In the genomic region with DNA sequence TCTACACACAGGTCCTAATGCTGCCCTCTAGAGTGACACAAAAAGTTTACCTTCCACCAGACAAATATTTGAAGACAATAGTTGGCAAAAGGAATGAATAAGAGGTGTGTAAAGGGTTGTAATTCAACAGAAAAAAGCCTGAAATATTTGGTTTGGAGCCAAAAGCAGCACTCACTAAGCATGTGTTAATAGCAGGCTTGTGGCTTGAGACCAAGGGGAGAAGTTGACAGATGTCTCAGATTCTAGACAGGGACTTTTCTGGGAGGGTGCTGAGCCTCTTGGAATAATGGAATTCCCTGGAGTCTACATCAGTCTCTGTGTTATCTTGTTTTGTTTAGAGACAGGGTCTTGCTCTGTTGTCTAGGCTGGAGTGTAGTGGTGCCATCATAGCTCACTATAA, we compare ENCODE assay signal across 18 cellular contexts.
A peak's percentile ranks its signal among the peaks of the same experiment; 100 is the strongest.
DNase-seq lines count a peak whose midpoint lies in the region; ATAC-seq lines count a peak whose summit lies in the region.
"Had no signal": no experiment of that assay in that cellular context is flagged by ENCODE, and none has a peak within 500 bp of the region (broad histone marks: within the 10 kb centered on the region; RNA-seq: fewer than 3 reads in every experiment).

No MANE protein-coding gene starts in this region.

- DNase-seq in NCI-H524 (lab: John Stamatoyannopoulos, UW) (peak; percentile 32 to 49), NCI-H524 treated with DMSO at 0.1 percent for 48 hours (lab: John Stamatoyannopoulos, UW) (no peak), NCI-H2171 treated with DMSO at 0.1 percent for 48 hours (lab: John Stamatoyannopoulos, UW) (peak; percentile 85), RKO (ENCODE audit: low spot score) (peak; percentile 8), dedifferentiated amniotic fluid mesenchymal stem cell (ENCODE audit: extremely low spot score) (peak; percentile 5), MG63 (no peak)
- DNase-seq in activated CD4-positive, alpha-beta memory T cell treated with anti-CD3 and anti-CD28 coated beads, Interleukin-2, amount 10 ng/mL, durations not matched to agents 7 days and 5 days = no peak
- DNase-seq: 8988T; CD4-positive, alpha-beta memory T cell; DMS153; DMS79; GDM1; H9 had no signal

- no peaks in the 10 kb centered on the region for H3K27me3 Mint-ChIP-seq in activated CD4-positive, alpha-beta memory T cell treated with anti-CD3 and anti-CD28 coated beads, Interleukin-2, amount 10 ng/mL, durations not matched to agents 7 days and 5 days
- H3K27me3 Mint-ChIP-seq: CD4-positive, alpha-beta memory T cell; IgD-negative memory B cell had no signal

- H3K4me3 Mint-ChIP-seq in activated CD4-positive, alpha-beta memory T cell treated with anti-CD3 and anti-CD28 coated beads, Interleukin-2, amount 10 ng/mL, durations not matched to agents 7 days and 5 days = no peak overlapping the region
- H3K4me3 Mint-ChIP-seq: CD14-positive monocyte; CD4-positive, alpha-beta memory T cell; H9; IgD-negative memory B cell had no signal

- no peaks in the 10 kb centered on the region for H3K27me3 ChIP-seq in MG63
- H3K27me3 ChIP-seq: BLaER1 had no signal

- no peak overlapping the region for H3K27ac Mint-ChIP-seq in activated CD4-positive, alpha-beta memory T cell treated with anti-CD3 and anti-CD28 coated beads, Interleukin-2, amount 10 ng/mL, durations not matched to agents 7 days and 5 days
- H3K27ac Mint-ChIP-seq: CD14-positive monocyte; CD4-positive, alpha-beta memory T cell; H9; IgD-negative memory B cell had no signal

- no peaks in the 10 kb centered on the region for H3K36me3 ChIP-seq in MG63
- H3K36me3 ChIP-seq: BLaER1 had no signal

- POLR2A ChIA-PET in activated CD4-positive, alpha-beta memory T cell treated with anti-CD3 and anti-CD28 coated beads, Interleukin-2, amount 10 ng/mL, durations not matched to agents 7 days and 5 days (lab: Charles Lee) = no interaction called here

- H3K4me3 ChIP-seq in MG63 = no peak overlapping the region
- H3K4me3 ChIP-seq: BLaER1 had no signal

- CTCF ChIA-PET in activated CD4-positive, alpha-beta memory T cell treated with anti-CD3 and anti-CD28 coated beads, Interleukin-2, amount 10 ng/mL, durations not matched to agents 7 days and 5 days (lab: Charles Lee) = no interaction called here

- ATAC-seq in GM21526 (IDR thresholded peaks at IDR 0.05; ENCODE audit: low FRiP score, unreplicated experiment) = no peak
- ATAC-seq: HepG2 had no signal

- no peaks in the 10 kb centered on the region for H3K9me3 ChIP-seq in MG63
- H3K9me3 ChIP-seq: BLaER1 had no signal

- no peaks in the 10 kb centered on the region for H3K36me3 Mint-ChIP-seq in activated CD4-positive, alpha-beta memory T cell treated with anti-CD3 and anti-CD28 coated beads, Interleukin-2, amount 10 ng/mL, durations not matched to agents 7 days and 5 days (ENCODE audit: low read depth)
- H3K36me3 Mint-ChIP-seq: CD14-positive monocyte; CD4-positive, alpha-beta memory T cell; IgD-negative memory B cell had no signal

- H3K9me3 Mint-ChIP-seq in activated CD4-positive, alpha-beta memory T cell treated with anti-CD3 and anti-CD28 coated beads, Interleukin-2, amount 10 ng/mL, durations not matched to agents 7 days and 5 days = peaks cover 13% of the 10 kb centered on the region

- H3K4me1 Mint-ChIP-seq in activated CD4-positive, alpha-beta memory T cell treated with anti-CD3 and anti-CD28 coated beads, Interleukin-2, amount 10 ng/mL, durations not matched to agents 7 days and 5 days = no peaks in the 10 kb centered on the region
- H3K4me1 Mint-ChIP-seq: CD14-positive monocyte; CD4-positive, alpha-beta memory T cell; IgD-negative memory B cell had no signal

Comparison
In these comparisons a context has a peak if more than half of its experiments do, and no peak if none do; other contexts are left out.
1. DNase-seq: peak in NCI-H524 (2 of 2), NCI-H2171 treated with DMSO at 0.1 percent for 48 hours (single experiment), RKO (single experiment) and dedifferentiated amniotic fluid mesenchymal stem cell (single experiment); none in NCI-H524 treated with DMSO at 0.1 percent for 48 hours (single experiment), activated CD4-positive, alpha-beta memory T cell treated with anti-CD3 and anti-CD28 coated beads, Interleukin-2, amount 10 ng/mL, durations not matched to agents 7 days and 5 days (single experiment) and MG63 (single experiment).